15 cellular contexts compared by ENCODE assay signal in genomic region chr3:180961087-180961486, GRCh38. TPM values are rescaled to one million over a fixed set of nuclear protein-coding genes. Genes with fewer than 3 reads are reported as not detected.
A peak's percentile ranks its signal among the peaks of the same experiment; 100 is the strongest.
DNase-seq lines count a peak whose midpoint lies in the region; ATAC-seq lines count a peak whose summit lies in the region.
"Had no signal": no experiment of that assay in that cellular context is flagged by ENCODE, and none has a peak within 500 bp of the region (broad histone marks: within the 10 kb centered on the region; RNA-seq: fewer than 3 reads in every experiment).

No MANE protein-coding gene starts in this region.

- ATAC-seq in activated naive CD4-positive, alpha-beta T cell treated with anti-CD3 and anti-CD28 coated beads, Interleukin-2, amount 50 U/mL, for 72 hours: no peak
- ATAC-seq: A549 had no signal

- peaks cover 14 to 50% of the 10 kb centered on the region in 2 donors for H3K36me3 Mint-ChIP-seq in activated naive CD4-positive, alpha-beta T cell treated with anti-CD3 and anti-CD28 coated beads, Interleukin-2, amount 50 U/mL, for 72 hours

- H3K4me3 ChIP-seq in Karpas-422 (ENCODE audit: low read length): no peak overlapping the region
- H3K4me3 ChIP-seq: A549, HAP-1 had no signal

- H3K4me1 ChIP-seq in Karpas-422 (ENCODE audit: low read length): no peaks in the 10 kb centered on the region
- H3K4me1 ChIP-seq: A549, Caco-2, HAP-1 had no signal

- H2AFZ ChIP-seq in Karpas-422 (ENCODE audit: low read length): no peak overlapping the region

- no peak overlapping the region for H3K27ac Mint-ChIP-seq in activated naive CD4-positive, alpha-beta T cell treated with anti-CD3 and anti-CD28 coated beads, Interleukin-2, amount 50 U/mL, for 72 hours
- H3K27ac Mint-ChIP-seq: CD4-positive, alpha-beta T cell had no signal

- H3K27me3 ChIP-seq in Karpas-422 (ENCODE audit: low read length): no peaks in the 10 kb centered on the region

- H3K27ac ChIP-seq in Karpas-422 (ENCODE audit: low read length): no peak overlapping the region
- H3K27ac ChIP-seq: A549, C4-2B had no signal

- peak; percentile 25 for DNase-seq in DMS53 (lab: John Stamatoyannopoulos, UW)
- no peak for DNase-seq in DMS53 treated with DMSO at 0.1 percent for 48 hours (lab: John Stamatoyannopoulos, UW; ENCODE audit: unreplicated experiment)
- peak; percentile 52 for DNase-seq in Karpas-422
- DNase-seq in central memory CD4-positive, alpha-beta T cell: peak; percentile 5
- no peak for DNase-seq in iPS-NIHi11 (ENCODE audit: low spot score)
- DNase-seq in activated naive CD4-positive, alpha-beta T cell treated with anti-CD3 and anti-CD28 coated beads, Interleukin-2, amount 50 U/mL, for 72 hours (ENCODE audit: low spot score in 2 of 2): no peak
- DNase-seq in NCI-H1105 (lab: John Stamatoyannopoulos, UW): no peak
- DNase-seq: AML-193; Caco-2; CD4-positive, alpha-beta T cell; DMS79 treated with DMSO at 0.1 percent for 48 hours; GF-D8 had no signal

- H3K36me3 ChIP-seq in Karpas-422 (ENCODE audit: insufficient read depth, low read length): peaks cover 75% of the 10 kb centered on the region

- peaks cover 65% of the 10 kb centered on the region for H3K79me2 ChIP-seq in Karpas-422 (ENCODE audit: low read length)

- H4K20me1 ChIP-seq in Karpas-422 (ENCODE audit: insufficient read depth, low read depth, low read length): no peaks in the 10 kb centered on the region

- no peaks in the 10 kb centered on the region for H3K9me3 ChIP-seq in Karpas-422 (ENCODE audit: low read length)
- H3K9me3 ChIP-seq: A549, Caco-2, HAP-1 had no signal

- H3K9ac ChIP-seq in Karpas-422 (ENCODE audit: low read length): no peak overlapping the region

- H3K9me3 Mint-ChIP-seq in activated naive CD4-positive, alpha-beta T cell treated with anti-CD3 and anti-CD28 coated beads, Interleukin-2, amount 50 U/mL, for 72 hours: no peaks in the 10 kb centered on the region
- H3K9me3 Mint-ChIP-seq: CD4-positive, alpha-beta T cell had no signal

- no peak overlapping the region for H3K4me2 ChIP-seq in Karpas-422 (ENCODE audit: low read depth, low read length, poor library complexity, severe bottlenecking)
- H3K4me2 ChIP-seq: A549 had no signal

- H3K9me2 ChIP-seq in Karpas-422 (replicated peaks; ENCODE audit: insufficient read depth, low read length): no peaks in the 10 kb centered on the region

RNA-seq across cellular contexts. Expression of gene DNAJC19, which starts 28.4 kb away (rescaled TPM):
- 78.3 and 132 TPM in 2 replicates for total RNA-seq in Karpas-422 (2014; rRNA removed; shearing (Covaris generic); ENCODE audit: low replicate concordance)
- total RNA-seq in activated naive CD4-positive, alpha-beta T cell treated with anti-CD3 and anti-CD28 coated beads, Interleukin-2, amount 50 U/mL, for 72 hours: 10 to 100 TPM; 38.3 to 46.8 TPM

RNA-seq across cellular contexts. Expression of gene FXR1, which starts 48.6 kb away (rescaled TPM):
- 123 and 125 TPM in 2 replicates for total RNA-seq in Karpas-422 (2014; rRNA removed; shearing (Covaris generic); ENCODE audit: low replicate concordance)
- total RNA-seq in activated naive CD4-positive, alpha-beta T cell treated with anti-CD3 and anti-CD28 coated beads, Interleukin-2, amount 50 U/mL, for 72 hours: 100 to 1,000 TPM; 184 to 248 TPM

Comparison
In these comparisons a context has a peak if more than half of its experiments do, and no peak if none do; other contexts are left out.
1. DNase-seq: peak in DMS53 (single experiment), Karpas-422 (single experiment) and central memory CD4-positive, alpha-beta T cell (single experiment); none in DMS53 treated with DMSO at 0.1 percent for 48 hours (single experiment), iPS-NIHi11 (single experiment), activated naive CD4-positive, alpha-beta T cell treated with anti-CD3 and anti-CD28 coated beads, Interleukin-2, amount 50 U/mL, for 72 hours (0 of 2) and NCI-H1105 (single experiment).